Comparison of ENCODE assay signal across 30 cellular contexts in genomic region chr2:126679314-126679713, GRCh38. TPM values are rescaled to one million over a fixed set of nuclear protein-coding genes. Genes with fewer than 3 reads are reported as not detected.
DNase-seq lines count a peak whose midpoint lies in the region; ATAC-seq and TF ChIP-seq lines count a peak whose summit lies in the region.
"Had no signal": no experiment of that assay in that cellular context is flagged by ENCODE, and none has a peak within 500 bp of the region (broad histone marks: within the 10 kb centered on the region; RNA-seq: fewer than 3 reads in every experiment).

No MANE protein-coding gene starts in this region.

- H3K27ac ChIP-seq in naive thymus-derived CD4-positive, alpha-beta T cell (ENCODE audit: low read depth, low read length), result no peak overlapping the region
- H3K27ac ChIP-seq: 22Rv1, PC-9, SJSA1 had no signal

- H3K27me3 Mint-ChIP-seq in T-helper 2 cell treated with Interferon-gamma antibody and Interleukin-4, amounts not matched to agents 5 μg/mL and 100 μg/mL, for 36 hours (ENCODE audit: low read depth), result no peaks in the 10 kb centered on the region
- H3K27me3 Mint-ChIP-seq in activated naive CD8-positive, alpha-beta T cell, result no peaks in the 10 kb centered on the region
- H3K27me3 Mint-ChIP-seq in activated naive CD8-positive, alpha-beta T cell treated with anti-CD3 and anti-CD28 coated beads for 36 hours, result no peaks in the 10 kb centered on the region
- no peaks in the 10 kb centered on the region for H3K27me3 Mint-ChIP-seq in naive thymus-derived CD4-positive, alpha-beta T cell
- peaks cover 28% of the 10 kb centered on the region for H3K27me3 Mint-ChIP-seq in Caco-2 (ENCODE audit: insufficient read depth, unreplicated experiment)
- H3K27me3 Mint-ChIP-seq: B cell had no signal

- intact Hi-C loops in naive thymus-derived CD4-positive, alpha-beta T cell (cut with micrococcal nuclease), result no loop called here
- intact Hi-C loops in Caco-2 (cut with micrococcal nuclease; ENCODE audit: unreplicated experiment), result no loop called here

- peaks cover 0 to 56% (median 0%) of the 10 kb centered on the region in 3 experiments for H3K36me3 ChIP-seq in naive thymus-derived CD4-positive, alpha-beta T cell (ENCODE audit: control insufficient read depth in 2 of 3, insufficient read depth in 3 of 3, low read length in 3 of 3)
- H3K36me3 ChIP-seq in Caco-2 (ENCODE audit: control insufficient read depth, insufficient read depth, low read length), result no peaks in the 10 kb centered on the region
- H3K36me3 ChIP-seq: MG63, SJSA1 had no signal

- BruUV-seq in Caco-2 (replicated peaks; lab: Mats Ljungman, UMichigan), result no TSS peak

- H3K4me3 ChIP-seq in naive thymus-derived CD4-positive, alpha-beta T cell (ENCODE audit: low read length), result no peak overlapping the region
- H3K4me3 ChIP-seq in Caco-2 (ENCODE audit: low read depth, low read length), result no peak overlapping the region
- H3K4me3 ChIP-seq: GM12878, MG63, PC-9, SJSA1 had no signal

- H3K4me3 Mint-ChIP-seq in T-helper 2 cell treated with Interferon-gamma antibody and Interleukin-4, amounts not matched to agents 5 μg/mL and 100 μg/mL, for 36 hours, result no peak overlapping the region
- H3K4me3 Mint-ChIP-seq in activated naive CD8-positive, alpha-beta T cell, result no peak overlapping the region
- H3K4me3 Mint-ChIP-seq in activated naive CD8-positive, alpha-beta T cell treated with anti-CD3 and anti-CD28 coated beads for 36 hours, result no peak overlapping the region
- no peak overlapping the region for H3K4me3 Mint-ChIP-seq in naive thymus-derived CD4-positive, alpha-beta T cell
- no peak overlapping the region for H3K4me3 Mint-ChIP-seq in Caco-2 (ENCODE audit: unreplicated experiment)
- H3K4me3 Mint-ChIP-seq: B cell, CD14-positive monocyte had no signal

- peaks cover 0 to 9% (median 0%) of the 10 kb centered on the region in 3 experiments for H3K9me3 ChIP-seq in naive thymus-derived CD4-positive, alpha-beta T cell (ENCODE audit: control insufficient read depth in 2 of 3, low read length in 3 of 3)
- peaks cover 10% of the 10 kb centered on the region; the same call in 1 of the 2 replicates for H3K9me3 ChIP-seq in Caco-2

- H3K4me1 Mint-ChIP-seq in T-helper 2 cell treated with Interferon-gamma antibody and Interleukin-4, amounts not matched to agents 5 μg/mL and 100 μg/mL, for 36 hours (ENCODE audit: low read depth), result peaks cover 17% of the 10 kb centered on the region
- peaks cover 61% of the 10 kb centered on the region for H3K4me1 Mint-ChIP-seq in activated naive CD8-positive, alpha-beta T cell (ENCODE audit: low read depth)
- peaks cover 23% of the 10 kb centered on the region for H3K4me1 Mint-ChIP-seq in activated naive CD8-positive, alpha-beta T cell treated with anti-CD3 and anti-CD28 coated beads for 36 hours
- peaks cover 31 to 85% (median 76%) of the 10 kb centered on the region in 7 donors for H3K4me1 Mint-ChIP-seq in naive thymus-derived CD4-positive, alpha-beta T cell
- no peaks in the 10 kb centered on the region for H3K4me1 Mint-ChIP-seq in Caco-2 (ENCODE audit: low read depth, unreplicated experiment)

- ATAC-seq in naive thymus-derived CD4-positive, alpha-beta T cell, result no peak
- ATAC-seq: GM12878 had no signal

- no peaks in the 10 kb centered on the region for H3K27me3 ChIP-seq in naive thymus-derived CD4-positive, alpha-beta T cell (ENCODE audit: control insufficient read depth in 2 of 2, insufficient read depth in 2 of 2, low read length in 2 of 2)
- no peaks in the 10 kb centered on the region; the same call in 1 of the 2 replicates for H3K27me3 ChIP-seq in Caco-2 (replicated peaks; ENCODE audit: control insufficient read depth, insufficient read depth, low read length)
- H3K27me3 ChIP-seq: MG63, SJSA1 had no signal

- peaks cover 59% of the 10 kb centered on the region for H3K36me3 Mint-ChIP-seq in T-helper 2 cell treated with Interferon-gamma antibody and Interleukin-4, amounts not matched to agents 5 μg/mL and 100 μg/mL, for 36 hours (ENCODE audit: low read depth)
- peaks cover 25% of the 10 kb centered on the region for H3K36me3 Mint-ChIP-seq in activated naive CD8-positive, alpha-beta T cell
- H3K36me3 Mint-ChIP-seq in activated naive CD8-positive, alpha-beta T cell treated with anti-CD3 and anti-CD28 coated beads for 36 hours, result peaks cover 63% of the 10 kb centered on the region
- peaks cover 20 to 83% (median 58%) of the 10 kb centered on the region in 5 donors for H3K36me3 Mint-ChIP-seq in naive thymus-derived CD4-positive, alpha-beta T cell
- no peaks in the 10 kb centered on the region for H3K36me3 Mint-ChIP-seq in Caco-2 (ENCODE audit: insufficient read depth, unreplicated experiment)

- POLR2A ChIA-PET in naive thymus-derived CD4-positive, alpha-beta T cell (lab: Charles Lee), result interaction anchor here (0.7 kb wide), 2 partner anchors 22 to 64 kb away, joined by 3 to 6 read pairs; no protein-coding TSS in a partner anchor
- POLR2A ChIA-PET in Caco-2 (lab: Charles Lee), result no interaction called here

- CTCF ChIA-PET in naive thymus-derived CD4-positive, alpha-beta T cell (lab: Charles Lee), result no interaction called here
- CTCF ChIA-PET in Caco-2 (lab: Charles Lee), result no interaction called here

- peaks cover 17% of the 10 kb centered on the region for H3K9me3 Mint-ChIP-seq in T-helper 2 cell treated with Interferon-gamma antibody and Interleukin-4, amounts not matched to agents 5 μg/mL and 100 μg/mL, for 36 hours
- peaks cover 5% of the 10 kb centered on the region for H3K9me3 Mint-ChIP-seq in activated naive CD8-positive, alpha-beta T cell (ENCODE audit: low read depth)
- peaks cover 7% of the 10 kb centered on the region for H3K9me3 Mint-ChIP-seq in activated naive CD8-positive, alpha-beta T cell treated with anti-CD3 and anti-CD28 coated beads for 36 hours
- H3K9me3 Mint-ChIP-seq in naive thymus-derived CD4-positive, alpha-beta T cell, result peaks cover 0 to 16% (median 10%) of the 10 kb centered on the region in 11 donors
- peaks cover 27% of the 10 kb centered on the region for H3K9me3 Mint-ChIP-seq in Caco-2 (ENCODE audit: unreplicated experiment)

- peaks cover 0 to 10% of the 10 kb centered on the region in 2 donors for H3K4me1 ChIP-seq in naive thymus-derived CD4-positive, alpha-beta T cell (ENCODE audit: control insufficient read depth in 2 of 2, insufficient read depth in 2 of 2, low read length in 2 of 2)
- H3K4me1 ChIP-seq in Caco-2, result no peaks in the 10 kb centered on the region
- H3K4me1 ChIP-seq: SJSA1 had no signal

- TF ChIP-seq CTCF in Caco-2 (IDR thresholded peaks at IDR 0.05; ENCODE audit: insufficient read depth in 1 of 2, low read depth in 1 of 2, low read length in 1 of 2, severe bottlenecking in 1 of 2, unreplicated experiment in 1 of 2) (no peak), GM20000 (IDR thresholded peaks at IDR 0.05; ENCODE audit: extremely low read depth, missing control alignments) (no peak)

- DNase-seq in T-helper 2 cell treated with Interferon-gamma antibody and Interleukin-4, amounts not matched to agents 5 μg/mL and 100 μg/mL, for 36 hours (ENCODE audit: low spot score), result no peak
- DNase-seq in T-helper 2 cell (no peak), Caco-2 (no peak), GM20000 (ENCODE audit: low spot score) (no peak)
- no peak for DNase-seq in activated naive CD8-positive, alpha-beta T cell treated with anti-CD3 and anti-CD28 coated beads for 36 hours
- DNase-seq in naive thymus-derived CD4-positive, alpha-beta T cell, result no peak
- DNase-seq: DMS 273 treated with DMSO at 0.1 percent for 48 hours; DMS79; EL; GDM1; HCEC 1CT; IMR-90; KG1; MG63; NCI-H1105 treated with DMSO at 0.1 percent for 48 hours; NCI-H146; NCI-H2029; NCI-H446; NCI-H524 treated with DMSO at 0.1 percent for 48 hours; NCI-H774; NK-92 treated with Interleukin-12 subunit alpha and Interleukin-12 subunit beta, amount 100 ng/mL, for 24 hours; PC-9; Right ventricle myocardium superior; RPMI8226 had no signal

- H3K27ac Mint-ChIP-seq in T-helper 2 cell treated with Interferon-gamma antibody and Interleukin-4, amounts not matched to agents 5 μg/mL and 100 μg/mL, for 36 hours, result peak overlapping the region; percentile 14
- peak overlapping the region; percentile 18 for H3K27ac Mint-ChIP-seq in activated naive CD8-positive, alpha-beta T cell
- H3K27ac Mint-ChIP-seq in activated naive CD8-positive, alpha-beta T cell treated with anti-CD3 and anti-CD28 coated beads for 36 hours, result no peak overlapping the region
- H3K27ac Mint-ChIP-seq in naive thymus-derived CD4-positive, alpha-beta T cell, result peak overlapping the region in 7 of 9 donors; percentile 4 to 88 (median 50)
- H3K27ac Mint-ChIP-seq in Caco-2 (ENCODE audit: unreplicated experiment), result no peak overlapping the region
- H3K27ac Mint-ChIP-seq: B cell had no signal

RNA-seq across cellular contexts. Expression of gene GYPC, which starts 23.4 kb away (rescaled TPM):
- total RNA-seq in activated naive CD8-positive, alpha-beta T cell treated with anti-CD3 and anti-CD28 coated beads for 36 hours, result 100 to 1,000 TPM; 171 to 179 TPM
- total RNA-seq in naive thymus-derived CD4-positive, alpha-beta T cell, result 100 to 1,000 TPM; 114 to 146 (median 116) TPM
- 100 to 1,000 TPM; 249 to 277 TPM for polyA plus RNA-seq in naive thymus-derived CD4-positive, alpha-beta T cell
- not detected in 2 replicates for total RNA-seq in Caco-2 (2022)
- total RNA-seq: PC-9, SJSA1 had no signal

Comparison
In these comparisons a context has a peak if more than half of its experiments do, and no peak if none do; other contexts are left out.
1. H3K27ac Mint-ChIP-seq: peak in T-helper 2 cell treated with Interferon-gamma antibody and Interleukin-4, amounts not matched to agents 5 μg/mL and 100 μg/mL, for 36 hours (single experiment), activated naive CD8-positive, alpha-beta T cell (single experiment) and naive thymus-derived CD4-positive, alpha-beta T cell (7 of 9); none in activated naive CD8-positive, alpha-beta T cell treated with anti-CD3 and anti-CD28 coated beads for 36 hours (single experiment) and Caco-2 (single experiment).
2. RNA of gene GYPC, which starts 23.4 kb away (total RNA-seq): 171 to 179 TPM in activated naive CD8-positive, alpha-beta T cell treated with anti-CD3 and anti-CD28 coated beads for 36 hours and 114 to 146 TPM in naive thymus-derived CD4-positive, alpha-beta T cell; not detected in Caco-2; every median in the first group is over 100 times any median in the second.